Comparison of ENCODE assay signal across 1 cellular context in genomic region chr12:53451661-53452158, GRCh38.
TF ChIP-seq lines count a peak whose summit lies in the region.

Gene PCBP2, plus strand, starts transcription at chr12:53452102. Its CDS starts 2,699 bp downstream, at chr12:53454801.

TF ChIP-seq in K562, 482 proteins besides CTCF, POLR2A, EP300 and RAD21 (continued from another document and continues in another):
- TF ChIP-seq ZNF609 (CRISPR knock-in tag; IDR thresholded peaks at IDR 0.05; ENCODE audit: borderline replicate concordance) (0 out of 2 replicates have a peak, but pooled peaks have one; percentile 67), ZNF445 (CRISPR knock-in tag; IDR thresholded peaks at IDR 0.05; ENCODE audit: low read depth) (no peak), ZNF75A (CRISPR knock-in tag; IDR thresholded peaks at IDR 0.05) (no peak), POLR2AphosphoS2 (IDR thresholded peaks at IDR 0.05; ENCODE audit: low read length) (peak; percentile 98), SMARCA5 (IDR thresholded peaks at IDR 0.05) (no peak), NKRF (IDR thresholded peaks at IDR 0.05; ENCODE audit: borderline replicate concordance) (peak; percentile 56; the same call in 1 of the 2 replicates), TCF7L2 (IDR thresholded peaks at IDR 0.05; ENCODE audit: low read depth, low read length) (no peak), THRB (CRISPR knock-in tag; conservative IDR thresholded peaks at IDR 0.05) (no peak), ZBTB34 (CRISPR knock-in tag; IDR thresholded peaks at IDR 0.05) (no peak), ETS2 (tag; IDR thresholded peaks at IDR 0.05; ENCODE audit: borderline replicate concordance, poor library complexity, severe bottlenecking) (no peak), KAT2B (IDR thresholded peaks at IDR 0.05; ENCODE audit: low read depth, low read length) (no peak), E2F3 (CRISPR knock-in tag; IDR thresholded peaks at IDR 0.05) (no peak), CLOCK (CRISPR knock-in tag; IDR thresholded peaks at IDR 0.05; ENCODE audit: borderline replicate concordance) (no peak), FIP1L1 (IDR thresholded peaks at IDR 0.05; ENCODE audit: low read depth, low read length, poor library complexity, severe bottlenecking) (peak; percentile 8), MTA2 (IDR thresholded peaks at IDR 0.05; ENCODE audit: low read depth) (peak; percentile 87), ARID2 (IDR thresholded peaks at IDR 0.05) (no peak), ZNF644 (tag; IDR thresholded peaks at IDR 0.05; ENCODE audit: low read depth) (no peak), ZNF785 (CRISPR knock-in tag; IDR thresholded peaks at IDR 0.05) (no peak), HDGF (IDR thresholded peaks at IDR 0.05) (peak; percentile 83; the same call in 1 of the 2 replicates), ZNF780A (CRISPR knock-in tag; IDR thresholded peaks at IDR 0.05) (no peak), CC2D1A (IDR thresholded peaks at IDR 0.05) (peak; percentile 63; the same call in 1 of the 2 replicates), L3MBTL2 (IDR thresholded peaks at IDR 0.05) (0 out of 2 replicates have a peak, but pooled peaks have one; percentile 20), MYNN (IDR thresholded peaks at IDR 0.05) (peak; percentile 68), MYNN (CRISPR knock-in tag; IDR thresholded peaks at IDR 0.05) (no peak), TSC22D4 (tag; IDR thresholded peaks at IDR 0.05) (no peak), ZNF436 (CRISPR knock-in tag; IDR thresholded peaks at IDR 0.05) (no peak), SMARCE1 (IDR thresholded peaks at IDR 0.05) (peak; percentile 44; the same call in 1 of the 2 replicates), ZNF696 (CRISPR knock-in tag; conservative IDR thresholded peaks at IDR 0.05) (no peak), PRPF4 (IDR thresholded peaks at IDR 0.05; ENCODE audit: insufficient read depth, low read depth, low read length, poor library complexity, severe bottlenecking) (no peak), ZNF395 (CRISPR knock-in tag; IDR thresholded peaks at IDR 0.05) (no peak; the same call in 1 of the 2 replicates), SMARCB1 (IDR thresholded peaks at IDR 0.05; ENCODE audit: insufficient read length, low read depth) (no peak), CREB3 (tag; conservative IDR thresholded peaks at IDR 0.05; ENCODE audit: low read depth) (no peak), TCF7 (IDR thresholded peaks at IDR 0.05; ENCODE audit: borderline replicate concordance) (no peak), STAT5B (CRISPR knock-in tag; IDR thresholded peaks at IDR 0.05) (no peak), FOXJ3 (CRISPR knock-in tag; IDR thresholded peaks at IDR 0.05) (no peak), PHB (CRISPR knock-in tag; IDR thresholded peaks at IDR 0.05) (no peak), ZNF318 (IDR thresholded peaks at IDR 0.05; ENCODE audit: borderline replicate concordance in 1 of 2, low read depth in 1 of 2) (no peak), ZNF24 (IDR thresholded peaks at IDR 0.05) (peak; percentile 33; the same call in 1 of the 2 replicates), NELFE (IDR thresholded peaks at IDR 0.05; ENCODE audit: insufficient read depth, insufficient read length) (no peak)
